1 cellular context compared by ENCODE assay signal in genomic region chr17:73262676-73263642, GRCh38.
TF ChIP-seq lines count a peak whose summit lies in the region.

No MANE protein-coding gene starts in this region.

TF ChIP-seq in IMR-90, 13 proteins besides CTCF, POLR2A, EP300 and RAD21:
- TF ChIP-seq SMC3 (IDR thresholded peaks at IDR 0.05; ENCODE audit: low read depth, low read length) (no peak), RCOR1 (IDR thresholded peaks at IDR 0.05; ENCODE audit: insufficient replicate concordance, low read length) (no peak), USF2 (IDR thresholded peaks at IDR 0.05; ENCODE audit: low read depth, low read length) (no peak), ELK1 (IDR thresholded peaks at IDR 0.05; ENCODE audit: borderline replicate concordance, low read depth, low read length) (no peak), RFX5 (IDR thresholded peaks at IDR 0.05; ENCODE audit: low read depth, low read length) (no peak), MAFK (IDR thresholded peaks at IDR 0.05; ENCODE audit: low read depth, low read length) (no peak), CHD1 (IDR thresholded peaks at IDR 0.05; ENCODE audit: low read depth, low read length) (no peak), FOS (IDR thresholded peaks at IDR 0.05; ENCODE audit: low read depth, low read length) (no peak), MXI1 (IDR thresholded peaks at IDR 0.05; ENCODE audit: borderline replicate concordance, low read depth, low read length) (no peak), BHLHE40 (IDR thresholded peaks at IDR 0.05; ENCODE audit: low read depth, low read length) (no peak), MAZ (IDR thresholded peaks at IDR 0.05; ENCODE audit: borderline replicate concordance, low read depth, low read length) (no peak)
TF ChIP-seq in IMR-90: peak in this region for 0.
